ENCODE assay signal across 14 cellular contexts in genomic region chr3:24730173-24730572, GRCh38.
DNase-seq lines count a peak whose midpoint lies in the region; ATAC-seq lines count a peak whose summit lies in the region.
"Had no signal": no experiment of that assay in that cellular context is flagged by ENCODE, and none has a peak within 500 bp of the region (broad histone marks: within the 10 kb centered on the region; RNA-seq: fewer than 3 reads in every experiment).

No MANE protein-coding gene starts in this region.

- H3K79me2 ChIP-seq in GM23248 (ENCODE audit: insufficient read depth) = no peaks in the 10 kb centered on the region

- no peaks in the 10 kb centered on the region for H3K4me1 ChIP-seq in GM23248 (ENCODE audit: insufficient read depth)
- H3K4me1 ChIP-seq: BLaER1 treated with 17β-estradiol and CSF1 and Interleukin-3, amounts not matched to agents 10 nM and 100 nM had no signal

- H3K9ac ChIP-seq in GM23248 = no peak overlapping the region
- H3K9ac ChIP-seq: BLaER1 treated with 17β-estradiol and CSF1 and Interleukin-3, amounts not matched to agents 10 nM and 100 nM had no signal

- H3K4me3 ChIP-seq in GM23248 = no peak overlapping the region
- H3K4me3 ChIP-seq: BLaER1 treated with 17β-estradiol and CSF1 and Interleukin-3, amounts not matched to agents 10 nM and 100 nM; GM12878 had no signal

- H3K27me3 ChIP-seq in GM23248 (replicated peaks; ENCODE audit: insufficient read depth) = no peaks in the 10 kb centered on the region
- H3K27me3 ChIP-seq: BLaER1 treated with 17β-estradiol and CSF1 and Interleukin-3, amounts not matched to agents 10 nM and 100 nM had no signal

- H3K4me2 ChIP-seq in GM23248 (ENCODE audit: unreplicated experiment) = no peak overlapping the region
- H3K4me2 ChIP-seq: BLaER1 treated with 17β-estradiol and CSF1 and Interleukin-3, amounts not matched to agents 10 nM and 100 nM had no signal

- WGBS in GM23248 (ENCODE audit: low coverage in 1 of 2, low lambda C conversion rate in 2 of 2, missing lambda C conversion rate in 2 of 2), 2 experiments = 63 to 73% methylated on average over 1 of the region's 1 CpG

- no peak overlapping the region for H3K27ac ChIP-seq in GM23248
- H3K27ac ChIP-seq in epithelial cell of prostate = peak overlapping the region; percentile 51
- H3K27ac ChIP-seq: BLaER1 treated with 17β-estradiol and CSF1 and Interleukin-3, amounts not matched to agents 10 nM and 100 nM had no signal

- no peaks in the 10 kb centered on the region for H4K20me1 ChIP-seq in GM23248 (ENCODE audit: insufficient read depth)
- H4K20me1 ChIP-seq: BLaER1 treated with 17β-estradiol and CSF1 and Interleukin-3, amounts not matched to agents 10 nM and 100 nM had no signal

- no peak for ATAC-seq in HG03354 (IDR thresholded peaks at IDR 0.05; ENCODE audit: poor library complexity, severe bottlenecking, unreplicated experiment)
- ATAC-seq in HG03175 (IDR thresholded peaks at IDR 0.05; ENCODE audit: unreplicated experiment) = no peak
- ATAC-seq: GM12878, HepG2 had no signal

- DNase-seq in GM23248 (peak; percentile 1), amniotic epithelial cell (ENCODE audit: low read depth) (peak; percentile 3), epithelial cell of prostate (ENCODE audit: low read depth, low spot score) (no peak), foreskin melanocyte (peak; percentile 11), NCI-H146 treated with DMSO at 0.1 percent for 48 hours (lab: John Stamatoyannopoulos, UW; ENCODE audit: unreplicated experiment) (no peak), NCI-H82 treated with DMSO at 0.1 percent for 48 hours (lab: John Stamatoyannopoulos, UW; ENCODE audit: unreplicated experiment) (no peak)
- DNase-seq: ACHN; CD4-positive, CD25-positive, alpha-beta regulatory T cell; DMS 273 treated with DMSO at 0.1 percent for 48 hours had no signal

- no peaks in the 10 kb centered on the region for H3F3A ChIP-seq in GM23248 (ENCODE audit: insufficient read depth)

- in situ Hi-C loops in GM23248 (cut with MboI) = no loop called here

- H2AFZ ChIP-seq in GM23248 = no peak overlapping the region

- H3K36me3 ChIP-seq in GM23248 (ENCODE audit: low read depth) = no peaks in the 10 kb centered on the region
- H3K36me3 ChIP-seq: BLaER1 treated with 17β-estradiol and CSF1 and Interleukin-3, amounts not matched to agents 10 nM and 100 nM had no signal

- no peaks in the 10 kb centered on the region for H3K9me2 ChIP-seq in GM23248 (ENCODE audit: insufficient read depth)

- no peaks in the 10 kb centered on the region for H3K9me3 ChIP-seq in GM23248 (ENCODE audit: low read depth)

Comparison
In these comparisons a context has a peak if more than half of its experiments do, and no peak if none do; other contexts are left out.
1. DNase-seq: peak in GM23248 (single experiment), amniotic epithelial cell (single experiment) and foreskin melanocyte (single experiment); none in epithelial cell of prostate (single experiment), NCI-H146 treated with DMSO at 0.1 percent for 48 hours (single experiment) and NCI-H82 treated with DMSO at 0.1 percent for 48 hours (single experiment).